ENCODE assay signal across 15 cellular contexts in genomic region chr14:52129733-52130132, GRCh38.
"Had no signal": no experiment of that assay in that cellular context is flagged by ENCODE, and none has a peak within 500 bp of the region (broad histone marks: within the 10 kb centered on the region; RNA-seq: fewer than 3 reads in every experiment).

No MANE protein-coding gene starts in this region.

- DNase-seq: activated CD4-positive, alpha-beta T cell treated with anti-CD3 and anti-CD28 coated beads, Interleukin-2, amount 10 ng/mL, durations not matched to agents 7 days and 5 days; activated CD4-positive, CD25-positive, alpha-beta regulatory T cell; activated CD8-positive, alpha-beta memory T cell treated with anti-CD3 and anti-CD28 coated beads, Interleukin-2, amount 50 U/mL, for 48 hours; activated gamma-delta T cell treated with Interleukin-2 at 50 U/mL for 16 hours; activated T-cell treated with anti-CD3 and anti-CD28 coated beads, Interleukin-2, amount 50 U/mL, for 72 hours; cerebellar nuclear complex; dermis blood vessel endothelial cell; effector memory CD8-positive, alpha-beta T cell; heart right ventricle; left ventricle myocardium inferior; SIG-M5; tibial artery had no signal

- H3K9ac ChIP-seq: neural progenitor cell had no signal

- H3K36me3 ChIP-seq: gastroesophageal sphincter, heart right ventricle, left ventricle myocardium inferior, neural progenitor cell, tibial artery had no signal

- H3K4me3 ChIP-seq: gastroesophageal sphincter, heart right ventricle, left ventricle myocardium inferior, neural progenitor cell, tibial artery had no signal

- H3K27ac ChIP-seq: epithelial cell of prostate, gastroesophageal sphincter, heart right ventricle, left ventricle myocardium inferior, neural progenitor cell, tibial artery had no signal

- H3K4me2 ChIP-seq: neural progenitor cell had no signal

- H3K27me3 ChIP-seq: gastroesophageal sphincter, heart right ventricle, neural progenitor cell, tibial artery had no signal

- H3K9me3 ChIP-seq: gastroesophageal sphincter had no signal
